Comparison of ENCODE assay signal across 29 cellular contexts in genomic region chrX:20988804-20989203, GRCh38.
"Had no signal": no experiment of that assay in that cellular context is flagged by ENCODE, and none has a peak within 500 bp of the region (broad histone marks: within the 10 kb centered on the region; RNA-seq: fewer than 3 reads in every experiment).

No MANE protein-coding gene starts in this region.

- H3K27ac Mint-ChIP-seq: activated CD4-positive, alpha-beta memory T cell treated with anti-CD3 and anti-CD28 coated beads for 36 hours; activated CD4-positive, alpha-beta T cell treated with anti-CD3 and anti-CD28 coated beads for 36 hours; activated CD4-positive, alpha-beta T cell treated with anti-CD3 and anti-CD28 coated beads, Interleukin-2, amount 10 ng/mL, durations not matched to agents 24 days and 14 days; activated CD8-positive, alpha-beta memory T cell treated with anti-CD3 and anti-CD28 coated beads, Interleukin-2, amount 10 ng/mL, durations not matched to agents 7 days and 5 days; activated CD8-positive, alpha-beta T cell treated with anti-CD3 and anti-CD28 coated beads, Interleukin-2, amount 10 ng/mL, durations not matched to agents 7 days and 5 days; activated naive CD4-positive, alpha-beta T cell treated with anti-CD3 and anti-CD28 coated beads for 36 hours; activated naive CD4-positive, alpha-beta T cell treated with anti-CD3 and anti-CD28 coated beads, Interleukin-2, amount 50 U/mL, for 24 hours; activated naive CD8-positive, alpha-beta T cell treated with anti-CD3 and anti-CD28 coated beads for 36 hours; activated naive CD8-positive, alpha-beta T cell treated with anti-CD3 and anti-CD28 coated beads, Interleukin-2, amount 50 U/mL, for 24 hours; activated T-helper 2 cell treated with anti-CD3 and anti-CD28 coated beads, Interferon-gamma antibody, Interleukin-2, Interleukin-4, amounts not matched to agents 10 μg/mL and 5 μg/mL and 100 μg/mL, durations not matched to agents 14 hours and 24 hours and 36 hours; brain had no signal

- H3K27me3 Mint-ChIP-seq: activated CD4-positive, alpha-beta memory T cell treated with anti-CD3 and anti-CD28 coated beads for 36 hours; activated CD4-positive, alpha-beta T cell treated with anti-CD3 and anti-CD28 coated beads for 36 hours; activated CD4-positive, alpha-beta T cell treated with anti-CD3 and anti-CD28 coated beads, Interleukin-2, amount 10 ng/mL, durations not matched to agents 24 days and 14 days; activated CD8-positive, alpha-beta memory T cell treated with anti-CD3 and anti-CD28 coated beads, Interleukin-2, amount 10 ng/mL, durations not matched to agents 7 days and 5 days; activated naive CD4-positive, alpha-beta T cell treated with anti-CD3 and anti-CD28 coated beads, Interleukin-2, amount 50 U/mL, for 24 hours; brain had no signal

- H3K27ac ChIP-seq: adrenal gland, breast epithelium, cardiac muscle cell, colonic mucosa had no signal

- H3K27me3 ChIP-seq: adrenal gland, breast epithelium, cardiac muscle cell, colonic mucosa had no signal

- H3K4me1 ChIP-seq: adrenal gland, breast epithelium, colonic mucosa had no signal

- H3K9me3 Mint-ChIP-seq: activated CD4-positive, alpha-beta memory T cell treated with anti-CD3 and anti-CD28 coated beads for 36 hours; activated naive CD4-positive, alpha-beta T cell treated with anti-CD3 and anti-CD28 coated beads for 36 hours; activated naive CD4-positive, alpha-beta T cell treated with anti-CD3 and anti-CD28 coated beads, Interleukin-2, amount 50 U/mL, for 24 hours; activated naive CD8-positive, alpha-beta T cell treated with anti-CD3 and anti-CD28 coated beads for 36 hours; activated naive CD8-positive, alpha-beta T cell treated with anti-CD3 and anti-CD28 coated beads, Interleukin-2, amount 50 U/mL, for 24 hours; activated T-helper 2 cell treated with anti-CD3 and anti-CD28 coated beads, Interferon-gamma antibody, Interleukin-2, Interleukin-4, amounts not matched to agents 10 μg/mL and 5 μg/mL and 100 μg/mL, durations not matched to agents 14 hours and 24 hours and 36 hours had no signal

- H3K36me3 ChIP-seq: adrenal gland, breast epithelium, cardiac muscle cell, colonic mucosa had no signal

- H3K9me3 ChIP-seq: adrenal gland, breast epithelium, colonic mucosa had no signal

- H3K4me3 ChIP-seq: adrenal gland, breast epithelium, cardiac muscle cell, colonic mucosa had no signal

- ATAC-seq: activated CD4-positive, alpha-beta T cell treated with anti-CD3 and anti-CD28 coated beads for 36 hours; activated CD8-positive, alpha-beta memory T cell treated with anti-CD3 and anti-CD28 coated beads, Interleukin-2, amount 10 ng/mL, durations not matched to agents 7 days and 5 days; activated CD8-positive, alpha-beta T cell treated with anti-CD3 and anti-CD28 coated beads, Interleukin-2, amount 10 ng/mL, durations not matched to agents 7 days and 5 days; activated naive CD8-positive, alpha-beta T cell treated with anti-CD3 and anti-CD28 coated beads, Interleukin-2, amount 50 U/mL, for 24 hours; esophagus mucosa had no signal

- H3K36me3 Mint-ChIP-seq: activated CD4-positive, alpha-beta memory T cell treated with anti-CD3 and anti-CD28 coated beads for 36 hours; activated CD8-positive, alpha-beta memory T cell treated with anti-CD3 and anti-CD28 coated beads, Interleukin-2, amount 10 ng/mL, durations not matched to agents 7 days and 5 days; activated naive CD4-positive, alpha-beta T cell treated with anti-CD3 and anti-CD28 coated beads, Interleukin-2, amount 50 U/mL, for 24 hours; activated naive CD8-positive, alpha-beta T cell treated with anti-CD3 and anti-CD28 coated beads for 36 hours; brain had no signal

- DNase-seq: activated CD4-positive, alpha-beta memory T cell treated with anti-CD3 and anti-CD28 coated beads for 36 hours; activated CD4-positive, alpha-beta T cell treated with anti-CD3 and anti-CD28 coated beads for 36 hours; activated CD4-positive, alpha-beta T cell treated with anti-CD3 and anti-CD28 coated beads, Interleukin-2, amount 10 ng/mL, durations not matched to agents 24 days and 14 days; activated CD4-positive, CD25-positive, alpha-beta regulatory T cell; activated CD4-positive, CD25-positive, alpha-beta regulatory T cell treated with anti-CD3 and anti-CD28 coated beads, Interleukin-2, amount 50 U/mL, for 72 hours; activated CD8-positive, alpha-beta memory T cell treated with anti-CD3 and anti-CD28 coated beads, Interleukin-2, amount 10 ng/mL, durations not matched to agents 7 days and 5 days; activated CD8-positive, alpha-beta memory T cell treated with anti-CD3 and anti-CD28 coated beads, Interleukin-2, amount 50 U/mL, for 4 hours; activated CD8-positive, alpha-beta T cell treated with anti-CD3 and anti-CD28 coated beads, Interleukin-2, amount 10 ng/mL, durations not matched to agents 7 days and 5 days; activated effector memory CD4-positive, alpha-beta T cell treated with anti-CD3 and anti-CD28 coated beads, Interleukin-2, amount 50 U/mL, for 16 hours; activated naive CD4-positive, alpha-beta T cell treated with anti-CD3 and anti-CD28 coated beads for 36 hours; activated naive CD8-positive, alpha-beta T cell treated with anti-CD3 and anti-CD28 coated beads for 36 hours; activated naive CD8-positive, alpha-beta T cell treated with anti-CD3 and anti-CD28 coated beads, Interleukin-2, amount 50 U/mL, for 24 hours; activated T-cell treated with anti-CD3 and anti-CD28 coated beads, Interleukin-2, amount 50 U/mL, for 1 hour; adrenal gland; amygdala; aorta; central memory CD4-positive, alpha-beta T cell; cerebellar nuclear complex; colonic mucosa; effector CD8-positive, alpha-beta T cell; foreskin fibroblast; head of caudate nucleus; T-helper 2 cell had no signal

- H3K4me1 Mint-ChIP-seq: activated CD4-positive, alpha-beta T cell treated with anti-CD3 and anti-CD28 coated beads, Interleukin-2, amount 10 ng/mL, durations not matched to agents 24 days and 14 days; activated CD8-positive, alpha-beta memory T cell treated with anti-CD3 and anti-CD28 coated beads, Interleukin-2, amount 10 ng/mL, durations not matched to agents 7 days and 5 days; activated naive CD4-positive, alpha-beta T cell treated with anti-CD3 and anti-CD28 coated beads, Interleukin-2, amount 50 U/mL, for 24 hours; activated naive CD8-positive, alpha-beta T cell treated with anti-CD3 and anti-CD28 coated beads for 36 hours; brain had no signal

- H3K4me3 Mint-ChIP-seq: activated CD4-positive, alpha-beta memory T cell treated with anti-CD3 and anti-CD28 coated beads for 36 hours; activated CD4-positive, alpha-beta T cell treated with anti-CD3 and anti-CD28 coated beads for 36 hours; activated CD4-positive, alpha-beta T cell treated with anti-CD3 and anti-CD28 coated beads, Interleukin-2, amount 10 ng/mL, durations not matched to agents 24 days and 14 days; activated CD8-positive, alpha-beta memory T cell treated with anti-CD3 and anti-CD28 coated beads, Interleukin-2, amount 10 ng/mL, durations not matched to agents 7 days and 5 days; activated CD8-positive, alpha-beta T cell treated with anti-CD3 and anti-CD28 coated beads, Interleukin-2, amount 10 ng/mL, durations not matched to agents 7 days and 5 days; activated naive CD4-positive, alpha-beta T cell treated with anti-CD3 and anti-CD28 coated beads for 36 hours; activated naive CD4-positive, alpha-beta T cell treated with anti-CD3 and anti-CD28 coated beads, Interleukin-2, amount 50 U/mL, for 24 hours; activated naive CD8-positive, alpha-beta T cell treated with anti-CD3 and anti-CD28 coated beads for 36 hours; activated naive CD8-positive, alpha-beta T cell treated with anti-CD3 and anti-CD28 coated beads, Interleukin-2, amount 50 U/mL, for 24 hours; brain had no signal
